12 cellular contexts compared by ENCODE assay signal in the genomic region with DNA sequence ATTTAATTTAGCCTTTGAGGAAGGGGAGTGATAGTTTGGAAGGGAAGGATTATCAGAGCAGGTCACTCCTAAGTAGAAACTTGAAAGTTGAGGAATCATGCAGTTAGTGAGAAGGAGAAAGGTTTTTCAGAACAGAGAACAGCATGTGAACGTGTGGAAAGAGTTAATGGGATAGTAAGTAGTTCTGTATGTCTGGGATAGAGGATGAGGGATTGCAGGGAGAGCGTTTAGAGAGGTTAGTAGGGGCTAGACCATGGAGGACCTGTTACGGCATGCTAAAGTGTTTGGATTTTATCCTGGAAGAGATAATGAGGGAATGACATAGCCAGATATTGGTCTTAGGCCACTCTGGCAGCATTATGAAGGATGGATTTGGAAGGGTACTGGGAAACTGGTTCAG. TPM values are rescaled to one million over a fixed set of nuclear protein-coding genes. Genes with fewer than 3 reads are reported as not detected.
DNase-seq lines count a peak whose midpoint lies in the region; ATAC-seq and TF ChIP-seq lines count a peak whose summit lies in the region.
"Had no signal": no experiment of that assay in that cellular context is flagged by ENCODE, and none has a peak within 500 bp of the region (broad histone marks: within the 10 kb centered on the region; RNA-seq: fewer than 3 reads in every experiment).

No MANE protein-coding gene starts in this region.

- TF ChIP-seq CTCF in A673 (conservative IDR thresholded peaks at IDR 0.05; ENCODE audit: low read depth, low read length) (no peak), GM12864 (IDR thresholded peaks at IDR 0.05; ENCODE audit: low read depth, low read length, missing control alignments) (no peak), activated B cell treated with CpG ODN at 0.5 μM for 24 hours (IDR thresholded peaks at IDR 0.05) (no peak), psoas muscle (IDR thresholded peaks at IDR 0.05) (no peak), tibial nerve (IDR thresholded peaks at IDR 0.05) (no peak)

- POLR2A ChIA-PET in A673 (lab: Charles Lee; ENCODE audit: low non-redundant PET) = no interaction called here
- POLR2A ChIA-PET in activated B cell treated with CpG ODN at 0.5 μM for 24 hours (lab: Charles Lee) = interaction anchor here (1.1 kb wide), 1 partner anchor 79 kb away, joined by 3 read pairs; a partner anchor contains a TSS

- H3K36me3 ChIP-seq in A673 (ENCODE audit: insufficient read depth, low read length, poor library complexity, severe bottlenecking) (no peaks in the 10 kb centered on the region), iPS-15b (ENCODE audit: control insufficient read depth, insufficient read depth, low read length) (no peaks in the 10 kb centered on the region), psoas muscle (ENCODE audit: insufficient read depth in 1 of 2, low read depth in 1 of 2) (no peaks in the 10 kb centered on the region), tibial nerve (peaks cover 0 to 1% (median 0%) of the 10 kb centered on the region in 3 donors)

- peaks cover 52% of the 10 kb centered on the region for H3K4me1 Mint-ChIP-seq in activated B cell treated with CpG ODN at 0.5 μM for 24 hours

- H3K9ac ChIP-seq in iPS-15b (ENCODE audit: low read depth, low read length) = no peak overlapping the region

- peak overlapping the region; percentile 97 for H3K4me3 Mint-ChIP-seq in activated B cell treated with CpG ODN at 0.5 μM for 24 hours

- no peak overlapping the region for H3K27ac Mint-ChIP-seq in activated B cell treated with CpG ODN at 0.5 μM for 24 hours

- H3K9me3 Mint-ChIP-seq in activated B cell treated with CpG ODN at 0.5 μM for 24 hours = peaks cover 11% of the 10 kb centered on the region

- H3K9me3 ChIP-seq in A673 (ENCODE audit: low read depth, low read length, poor library complexity, severe bottlenecking) (peaks cover 6% of the 10 kb centered on the region), iPS-15b (ENCODE audit: control insufficient read depth, insufficient read depth, low read length) (no peaks in the 10 kb centered on the region), psoas muscle (peaks cover 4% of the 10 kb centered on the region), tibial nerve (peaks cover 0 to 28% (median 4%) of the 10 kb centered on the region in 4 donors)

- WGBS in psoas muscle, 3 donors = 67 to 87% (median 76%) methylated on average over 3 of the region's 3 CpGs
- 75 to 77% methylated on average over 3 of the region's 3 CpGs for WGBS in tibial nerve, 2 donors

- H3K4me3 ChIP-seq in A673 (ENCODE audit: low read depth, low read length, poor library complexity, severe bottlenecking) = peak overlapping the region; percentile 77
- H3K4me3 ChIP-seq in GM12864 (ENCODE audit: low read depth, low read length) = peak overlapping the region; percentile 81; the same call in 1 of the 2 replicates
- H3K4me3 ChIP-seq in iPS-15b (ENCODE audit: low read depth, low read length) = peak overlapping the region; percentile 90
- H3K4me3 ChIP-seq in psoas muscle = no peak overlapping the region
- no peak overlapping the region for H3K4me3 ChIP-seq in tibial nerve

- TF ChIP-seq EP300 in tibial nerve (IDR thresholded peaks at IDR 0.05) = no peak

- DNase-seq in A673 (ENCODE audit: low spot score) (no peak), GM12864 (ENCODE audit: low read depth) (no peak), activated B cell treated with CpG ODN at 0.5 μM for 24 hours (no peak), psoas muscle (no peak), tibial nerve (ENCODE audit: low spot score in 2 of 2) (no peak), NCI-H2171 treated with DMSO at 0.1 percent for 48 hours (lab: John Stamatoyannopoulos, UW) (no peak)
- DNase-seq: effector memory CD4-positive, alpha-beta T cell; GOT3; NCI-H2029 treated with DMSO at 0.1 percent for 48 hours; Right ventricle myocardium superior had no signal

- peaks cover 33% of the 10 kb centered on the region for H3K36me3 Mint-ChIP-seq in activated B cell treated with CpG ODN at 0.5 μM for 24 hours (ENCODE audit: low read depth)

- H3K4me1 ChIP-seq in A673 (ENCODE audit: insufficient read depth, low read length, poor library complexity, severe bottlenecking) = peaks cover 8% of the 10 kb centered on the region
- peaks cover 4% of the 10 kb centered on the region for H3K4me1 ChIP-seq in iPS-15b (ENCODE audit: control insufficient read depth, insufficient read depth, low read length)
- peaks cover 11% of the 10 kb centered on the region for H3K4me1 ChIP-seq in psoas muscle
- H3K4me1 ChIP-seq in tibial nerve = peaks cover 0 to 34% (median 19%) of the 10 kb centered on the region in 4 donors

- no peaks in the 10 kb centered on the region for H3K27me3 ChIP-seq in A673 (replicated peaks; ENCODE audit: insufficient read depth, low read depth, low read length, poor library complexity)
- H3K27me3 ChIP-seq in iPS-15b (ENCODE audit: control insufficient read depth, insufficient read depth, low read length) = peaks cover 11% of the 10 kb centered on the region
- no peaks in the 10 kb centered on the region for H3K27me3 ChIP-seq in psoas muscle (ENCODE audit: insufficient read depth in 3 of 3, low read length in 2 of 3)
- no peaks in the 10 kb centered on the region for H3K27me3 ChIP-seq in tibial nerve

- no TSS peak for BruUV-seq in A673 (replicated peaks; lab: Mats Ljungman, UMichigan)

- H3K27ac ChIP-seq in A673 (ENCODE audit: low read depth, low read length, poor library complexity, severe bottlenecking) = no peak overlapping the region
- H3K27ac ChIP-seq in psoas muscle = no peak overlapping the region
- no peak overlapping the region for H3K27ac ChIP-seq in tibial nerve

- CTCF ChIA-PET in A673 (lab: Charles Lee) (no interaction called here), activated B cell treated with CpG ODN at 0.5 μM for 24 hours (lab: Charles Lee) (no interaction called here)

- intact Hi-C loops in A673 (cut with micrococcal nuclease; ENCODE audit: unreplicated experiment) (no loop called here), activated B cell treated with CpG ODN at 0.5 μM for 24 hours (cut with micrococcal nuclease) (loop anchor here (10.0 kb wide), 1 partner anchor 500 kb away; a partner anchor contains a TSS), psoas muscle (cut with DNase I) (no loop called here)

- ATAC-seq in activated B cell treated with CpG ODN at 0.5 μM for 24 hours (ENCODE audit: low read depth) (no peak), HG03432 (IDR thresholded peaks at IDR 0.05; ENCODE audit: unreplicated experiment) (no peak), psoas muscle (no peak)

- no peak for TF ChIP-seq POLR2A in tibial nerve (IDR thresholded peaks at IDR 0.05)

- H3K27me3 Mint-ChIP-seq in activated B cell treated with CpG ODN at 0.5 μM for 24 hours = no peaks in the 10 kb centered on the region

RNA-seq across cellular contexts. Expression of a gene that starts 1.8 kb away (rescaled TPM):
- total RNA-seq in A673 (2021) (61.3 TPM in 2 replicates), activated B cell treated with CpG ODN at 0.5 μM for 24 hours (45.4 and 48.7 TPM in 2 replicates), psoas muscle (10 to 100 TPM in 3 of 4 donors, 1 to 10 TPM in 1; 6.0 to 17.0 (median 12.8) TPM), tibial nerve (10 to 100 TPM; 29.9 to 52.0 (median 42.4) TPM)
- 1 to 10 TPM; 5.1 to 9.4 (median 9.3) TPM for polyA plus RNA-seq in psoas muscle

RNA-seq across cellular contexts. Expression of a gene that starts 44.2 kb away (rescaled TPM):
- total RNA-seq in A673 (2021) (3.3 and 4.4 TPM in 2 replicates), activated B cell treated with CpG ODN at 0.5 μM for 24 hours (0.69 and 0.71 TPM in 2 replicates), psoas muscle (1 to 10 TPM in 3 of 4 donors, under 1 TPM in 1; 0.98 to 4.8 (median 2.6) TPM), tibial nerve (1 to 10 TPM; 3.8 to 7.2 (median 4.7) TPM)
- polyA plus RNA-seq in psoas muscle = 10 to 100 TPM in 1 of 3 donors, 1 to 10 TPM in 2; 1.3 to 10.3 (median 1.6) TPM

RNA-seq across cellular contexts. Expression of a gene that starts 44.3 kb away (rescaled TPM):
- total RNA-seq in A673 (2021) (49.8 and 61.1 TPM in 2 replicates), activated B cell treated with CpG ODN at 0.5 μM for 24 hours (36.9 and 39.3 TPM in 2 replicates), psoas muscle (10 to 100 TPM; 24.2 to 28.5 (median 26.2) TPM), tibial nerve (10 to 100 TPM; 16.3 to 22.2 (median 19.8) TPM)
- polyA plus RNA-seq in psoas muscle = 10 to 100 TPM; 24.8 to 57.1 (median 42.8) TPM

Comparison
In these comparisons a context has a peak if more than half of its experiments do, and no peak if none do; other contexts are left out.
1. H3K4me3 ChIP-seq: peak in A673 (single experiment), GM12864 (single experiment) and iPS-15b (single experiment); none in psoas muscle (single experiment) and tibial nerve (0 of 4).